ENCODE assay signal across 18 cellular contexts in genomic region chr17:50505731-50506130, GRCh38. TPM values are rescaled to one million over a fixed set of nuclear protein-coding genes. Genes with fewer than 3 reads are reported as not detected.
DNase-seq lines count a peak whose midpoint lies in the region; ATAC-seq and TF ChIP-seq lines count a peak whose summit lies in the region.
"Had no signal": no experiment of that assay in that cellular context is flagged by ENCODE, and none has a peak within 500 bp of the region (broad histone marks: within the 10 kb centered on the region; RNA-seq: fewer than 3 reads in every experiment).

No MANE protein-coding gene starts in this region.

- peaks cover 15% of the 10 kb centered on the region for H3K4me1 ChIP-seq in Karpas-422 (ENCODE audit: low read length)
- peaks cover 4% of the 10 kb centered on the region for H3K4me1 ChIP-seq in hepatocyte (ENCODE audit: insufficient read depth)
- H3K4me1 ChIP-seq in neural progenitor cell: peaks cover 8% of the 10 kb centered on the region
- peaks cover 26% of the 10 kb centered on the region for H3K4me1 ChIP-seq in suprapubic skin

- intact Hi-C loops in activated CD4-positive, alpha-beta T cell treated with anti-CD3 and anti-CD28 coated beads, Interleukin-2, amount 10 ng/mL, durations not matched to agents 24 days and 14 days (cut with micrococcal nuclease): no loop called here
- intact Hi-C loops in activated T-helper 1 cell treated with anti-CD3 and anti-CD28 coated beads, Interleukin-12 subunit alpha, Interleukin-12 subunit beta, Interleukin-2, Interleukin-4 antibody, amounts not matched to agents 30 ng/mL and 10 ng/mL and 1 ng/mL, durations not matched to agents 14 hours and 24 hours and 36 hours (cut with micrococcal nuclease): loop anchor here (5.0 kb wide), 1 partner anchor 57 kb away; the partner anchor contains the start of gene CACNA1G

- H3K9me3 Mint-ChIP-seq in activated CD4-positive, alpha-beta T cell treated with anti-CD3 and anti-CD28 coated beads, Interleukin-2, amount 10 ng/mL, durations not matched to agents 24 days and 14 days: no peaks in the 10 kb centered on the region
- no peaks in the 10 kb centered on the region for H3K9me3 Mint-ChIP-seq in activated CD4-positive, alpha-beta T cell treated with anti-CD3 and anti-CD28 coated beads, Interleukin-2, amount 10 ng/mL, durations not matched to agents 7 days and 5 days
- no peaks in the 10 kb centered on the region for H3K9me3 Mint-ChIP-seq in neural progenitor cell
- no peaks in the 10 kb centered on the region for H3K9me3 Mint-ChIP-seq in activated T-helper 1 cell treated with anti-CD3 and anti-CD28 coated beads, Interleukin-12 subunit alpha, Interleukin-12 subunit beta, Interleukin-2, Interleukin-4 antibody, amounts not matched to agents 30 ng/mL and 10 ng/mL and 1 ng/mL, durations not matched to agents 14 hours and 24 hours and 36 hours

- H2AFZ ChIP-seq in Karpas-422 (ENCODE audit: low read length): no peak overlapping the region
- no peak overlapping the region for H2AFZ ChIP-seq in hepatocyte
- no peak overlapping the region for H2AFZ ChIP-seq in neural progenitor cell (replicated peaks)

- H3K4me2 ChIP-seq in Karpas-422 (ENCODE audit: low read depth, low read length, poor library complexity, severe bottlenecking): no peak overlapping the region
- H3K4me2 ChIP-seq in hepatocyte: no peak overlapping the region
- H3K4me2 ChIP-seq in neural progenitor cell: no peak overlapping the region

- H3K9me2 ChIP-seq in Karpas-422 (replicated peaks; ENCODE audit: insufficient read depth, low read length) (no peaks in the 10 kb centered on the region), hepatocyte (replicated peaks; ENCODE audit: insufficient read depth) (no peaks in the 10 kb centered on the region)

- 0 out of 2 replicates have a peak overlapping the region, but pooled peaks have one; percentile 16 for H3K9ac ChIP-seq in Karpas-422 (ENCODE audit: low read length)
- no peak overlapping the region for H3K9ac ChIP-seq in neural progenitor cell

- CTCF ChIA-PET in activated CD4-positive, alpha-beta T cell treated with anti-CD3 and anti-CD28 coated beads, Interleukin-2, amount 10 ng/mL, durations not matched to agents 7 days and 5 days (lab: Charles Lee): interaction anchor here (0.9 to 2.3 kb wide), 6 partner anchors 20 to 72 kb away, joined by 3 to 6 read pairs (median 6); no protein-coding TSS in a partner anchor

- H3K4me3 ChIP-seq in Karpas-422 (ENCODE audit: low read length) (no peak overlapping the region), hepatocyte (no peak overlapping the region), neural progenitor cell (no peak overlapping the region), suprapubic skin (no peak overlapping the region)

- H3K27me3 ChIP-seq in Karpas-422 (ENCODE audit: low read length): no peaks in the 10 kb centered on the region
- H3K27me3 ChIP-seq in hepatocyte: no peaks in the 10 kb centered on the region
- no peaks in the 10 kb centered on the region for H3K27me3 ChIP-seq in neural progenitor cell
- no peaks in the 10 kb centered on the region for H3K27me3 ChIP-seq in suprapubic skin

- no peak overlapping the region for H3K27ac ChIP-seq in Karpas-422 (ENCODE audit: low read length)
- peak overlapping the region; percentile 31 for H3K27ac ChIP-seq in hepatocyte
- H3K27ac ChIP-seq in neural progenitor cell: no peak overlapping the region
- H3K27ac ChIP-seq in suprapubic skin: no peak overlapping the region

- no peaks in the 10 kb centered on the region for H4K20me1 ChIP-seq in Karpas-422 (ENCODE audit: insufficient read depth, low read depth, low read length)
- H4K20me1 ChIP-seq in hepatocyte (ENCODE audit: insufficient read depth, poor library complexity, severe bottlenecking): no peaks in the 10 kb centered on the region
- no peaks in the 10 kb centered on the region for H4K20me1 ChIP-seq in neural progenitor cell (ENCODE audit: low read depth)

- POLR2A ChIA-PET in activated CD4-positive, alpha-beta T cell treated with anti-CD3 and anti-CD28 coated beads, Interleukin-2, amount 10 ng/mL, durations not matched to agents 7 days and 5 days (lab: Charles Lee): no interaction called here

- H3K9me3 ChIP-seq in Karpas-422 (ENCODE audit: low read length): no peaks in the 10 kb centered on the region
- no peaks in the 10 kb centered on the region for H3K9me3 ChIP-seq in hepatocyte (ENCODE audit: low read depth)
- no peaks in the 10 kb centered on the region for H3K9me3 ChIP-seq in neural progenitor cell (ENCODE audit: low read depth)
- no peaks in the 10 kb centered on the region for H3K9me3 ChIP-seq in suprapubic skin

- no peaks in the 10 kb centered on the region for H3K79me2 ChIP-seq in Karpas-422 (ENCODE audit: low read length)
- no peaks in the 10 kb centered on the region for H3K79me2 ChIP-seq in hepatocyte
- H3K79me2 ChIP-seq in neural progenitor cell (ENCODE audit: low read depth): no peaks in the 10 kb centered on the region

- peaks cover 2% of the 10 kb centered on the region for H3K27me3 Mint-ChIP-seq in activated CD4-positive, alpha-beta T cell treated with anti-CD3 and anti-CD28 coated beads, Interleukin-2, amount 10 ng/mL, durations not matched to agents 24 days and 14 days
- H3K27me3 Mint-ChIP-seq in activated CD4-positive, alpha-beta T cell treated with anti-CD3 and anti-CD28 coated beads, Interleukin-2, amount 10 ng/mL, durations not matched to agents 7 days and 5 days: peaks cover 9% of the 10 kb centered on the region
- H3K27me3 Mint-ChIP-seq in neural progenitor cell (ENCODE audit: insufficient read depth, low read depth): peaks cover 25% of the 10 kb centered on the region
- peaks cover 5% of the 10 kb centered on the region for H3K27me3 Mint-ChIP-seq in activated T-helper 1 cell treated with anti-CD3 and anti-CD28 coated beads, Interleukin-12 subunit alpha, Interleukin-12 subunit beta, Interleukin-2, Interleukin-4 antibody, amounts not matched to agents 30 ng/mL and 10 ng/mL and 1 ng/mL, durations not matched to agents 14 hours and 24 hours and 36 hours (ENCODE audit: insufficient read depth)

- no peak overlapping the region for H3K4me3 Mint-ChIP-seq in activated CD4-positive, alpha-beta T cell treated with anti-CD3 and anti-CD28 coated beads, Interleukin-2, amount 10 ng/mL, durations not matched to agents 24 days and 14 days
- H3K4me3 Mint-ChIP-seq in activated CD4-positive, alpha-beta T cell treated with anti-CD3 and anti-CD28 coated beads, Interleukin-2, amount 10 ng/mL, durations not matched to agents 7 days and 5 days: no peak overlapping the region
- no peak overlapping the region for H3K4me3 Mint-ChIP-seq in neural progenitor cell
- H3K4me3 Mint-ChIP-seq in activated T-helper 1 cell treated with anti-CD3 and anti-CD28 coated beads, Interleukin-12 subunit alpha, Interleukin-12 subunit beta, Interleukin-2, Interleukin-4 antibody, amounts not matched to agents 30 ng/mL and 10 ng/mL and 1 ng/mL, durations not matched to agents 14 hours and 24 hours and 36 hours: no peak overlapping the region

- no peaks in the 10 kb centered on the region for H3K36me3 Mint-ChIP-seq in activated CD4-positive, alpha-beta T cell treated with anti-CD3 and anti-CD28 coated beads, Interleukin-2, amount 10 ng/mL, durations not matched to agents 24 days and 14 days (ENCODE audit: low read depth)
- no peaks in the 10 kb centered on the region for H3K36me3 Mint-ChIP-seq in activated CD4-positive, alpha-beta T cell treated with anti-CD3 and anti-CD28 coated beads, Interleukin-2, amount 10 ng/mL, durations not matched to agents 7 days and 5 days (ENCODE audit: low read depth)
- H3K36me3 Mint-ChIP-seq in neural progenitor cell: no peaks in the 10 kb centered on the region
- peaks cover 3% of the 10 kb centered on the region for H3K36me3 Mint-ChIP-seq in activated T-helper 1 cell treated with anti-CD3 and anti-CD28 coated beads, Interleukin-12 subunit alpha, Interleukin-12 subunit beta, Interleukin-2, Interleukin-4 antibody, amounts not matched to agents 30 ng/mL and 10 ng/mL and 1 ng/mL, durations not matched to agents 14 hours and 24 hours and 36 hours (ENCODE audit: low read depth)

- no peaks in the 10 kb centered on the region for H3K36me3 ChIP-seq in Karpas-422 (ENCODE audit: insufficient read depth, low read length)
- no peaks in the 10 kb centered on the region for H3K36me3 ChIP-seq in hepatocyte (replicated peaks; ENCODE audit: insufficient read depth, low read depth)
- no peaks in the 10 kb centered on the region for H3K36me3 ChIP-seq in neural progenitor cell
- no peaks in the 10 kb centered on the region for H3K36me3 ChIP-seq in suprapubic skin

- TF ChIP-seq EP300 in suprapubic skin (IDR thresholded peaks at IDR 0.05): no peak

- peak overlapping the region; percentile 25 for H3K27ac Mint-ChIP-seq in activated CD4-positive, alpha-beta T cell treated with anti-CD3 and anti-CD28 coated beads, Interleukin-2, amount 10 ng/mL, durations not matched to agents 24 days and 14 days
- no peak overlapping the region for H3K27ac Mint-ChIP-seq in activated CD4-positive, alpha-beta T cell treated with anti-CD3 and anti-CD28 coated beads, Interleukin-2, amount 10 ng/mL, durations not matched to agents 7 days and 5 days
- H3K27ac Mint-ChIP-seq in neural progenitor cell: peak overlapping the region; percentile 15
- H3K27ac Mint-ChIP-seq in activated T-helper 1 cell treated with anti-CD3 and anti-CD28 coated beads, Interleukin-12 subunit alpha, Interleukin-12 subunit beta, Interleukin-2, Interleukin-4 antibody, amounts not matched to agents 30 ng/mL and 10 ng/mL and 1 ng/mL, durations not matched to agents 14 hours and 24 hours and 36 hours: no peak overlapping the region

- H3K4me1 Mint-ChIP-seq in activated CD4-positive, alpha-beta T cell treated with anti-CD3 and anti-CD28 coated beads, Interleukin-2, amount 10 ng/mL, durations not matched to agents 24 days and 14 days: peaks cover 41% of the 10 kb centered on the region
- H3K4me1 Mint-ChIP-seq in activated CD4-positive, alpha-beta T cell treated with anti-CD3 and anti-CD28 coated beads, Interleukin-2, amount 10 ng/mL, durations not matched to agents 7 days and 5 days: peaks cover 44% of the 10 kb centered on the region
- H3K4me1 Mint-ChIP-seq in neural progenitor cell: peaks cover 47% of the 10 kb centered on the region
- H3K4me1 Mint-ChIP-seq in activated T-helper 1 cell treated with anti-CD3 and anti-CD28 coated beads, Interleukin-12 subunit alpha, Interleukin-12 subunit beta, Interleukin-2, Interleukin-4 antibody, amounts not matched to agents 30 ng/mL and 10 ng/mL and 1 ng/mL, durations not matched to agents 14 hours and 24 hours and 36 hours (ENCODE audit: low read depth): peaks cover 45% of the 10 kb centered on the region

- TF ChIP-seq CTCF in hepatocyte (IDR thresholded peaks at IDR 0.05; ENCODE audit: poor library complexity): no peak
- no peak for TF ChIP-seq CTCF in neural progenitor cell (IDR thresholded peaks at IDR 0.05)
- no peak for TF ChIP-seq CTCF in suprapubic skin (IDR thresholded peaks at IDR 0.05)

- TF ChIP-seq POLR2A in suprapubic skin (IDR thresholded peaks at IDR 0.05): no peak

- WGBS in hepatocyte (ENCODE audit: low lambda C conversion rate, missing lambda C conversion rate): 66% methylated on average over 4 of the region's 4 CpGs
- 49% methylated on average over 4 of the region's 4 CpGs for WGBS in suprapubic skin

- H3F3A ChIP-seq in neural progenitor cell (ENCODE audit: low read depth): peaks cover 30% of the 10 kb centered on the region

- DNase-seq in activated CD4-positive, alpha-beta T cell treated with anti-CD3 and anti-CD28 coated beads, Interleukin-2, amount 10 ng/mL, durations not matched to agents 24 days and 14 days: no peak
- no peak for DNase-seq in activated CD4-positive, alpha-beta T cell treated with anti-CD3 and anti-CD28 coated beads, Interleukin-2, amount 10 ng/mL, durations not matched to agents 7 days and 5 days
- no peak for DNase-seq in Karpas-422
- DNase-seq in hepatocyte (ENCODE audit: low spot score): no peak
- DNase-seq in neural progenitor cell (ENCODE audit: low spot score): no peak
- DNase-seq in suprapubic skin (ENCODE audit: low spot score in 2 of 2): no peak
- DNase-seq in activated T-helper 1 cell treated with anti-CD3 and anti-CD28 coated beads, Interleukin-12 subunit alpha, Interleukin-12 subunit beta, Interleukin-2, Interleukin-4 antibody, amounts not matched to agents 30 ng/mL and 10 ng/mL and 1 ng/mL, durations not matched to agents 14 hours and 24 hours and 36 hours (ENCODE audit: low spot score): no peak
- DNase-seq: 8988T, DMS79 treated with DMSO at 0.1 percent for 48 hours, Kasumi-1, NCI-H1105 treated with DMSO at 0.1 percent for 48 hours, NCI-H187, NCI-H226, NCI-H526, SHP77 treated with DMSO at 0.1 percent for 48 hours had no signal

- no peak for ATAC-seq in HG03354 (IDR thresholded peaks at IDR 0.05; ENCODE audit: poor library complexity, severe bottlenecking, unreplicated experiment)

RNA-seq across cellular contexts. Expression of gene MYCBPAP, which starts 2.5 kb away (rescaled TPM):
- total RNA-seq in activated CD4-positive, alpha-beta T cell treated with anti-CD3 and anti-CD28 coated beads, Interleukin-2, amount 10 ng/mL, durations not matched to agents 24 days and 14 days: 3.5 TPM in 2 replicates
- total RNA-seq in activated CD4-positive, alpha-beta T cell treated with anti-CD3 and anti-CD28 coated beads, Interleukin-2, amount 10 ng/mL, durations not matched to agents 7 days and 5 days: 1 to 10 TPM; 3.0 to 4.8 TPM
- total RNA-seq in Karpas-422 (2014; rRNA removed; shearing (Covaris generic); ENCODE audit: low replicate concordance): 2.0 and 2.5 TPM in 2 replicates
- total RNA-seq in hepatocyte: 0.43 TPM in 1 of 2 replicates, not detected in the other
- 0.70 and 1.2 TPM in 2 replicates for polyA plus RNA-seq in hepatocyte
- 3.5 and 3.8 TPM in 2 replicates for total RNA-seq in neural progenitor cell (ENCODE audit: low replicate concordance)
- total RNA-seq in suprapubic skin: 1 to 10 TPM in 2 of 4 donors, under 1 TPM in 2; 0.42 to 4.6 (median 1.3) TPM
- 2.6 and 3.8 TPM in 2 replicates for total RNA-seq in activated T-helper 1 cell treated with anti-CD3 and anti-CD28 coated beads, Interleukin-12 subunit alpha, Interleukin-12 subunit beta, Interleukin-2, Interleukin-4 antibody, amounts not matched to agents 30 ng/mL and 10 ng/mL and 1 ng/mL, durations not matched to agents 14 hours and 24 hours and 36 hours

RNA-seq across cellular contexts. Expression of gene EPN3, which starts 26.8 kb away (rescaled TPM):
- not detected in 2 replicates for total RNA-seq in activated CD4-positive, alpha-beta T cell treated with anti-CD3 and anti-CD28 coated beads, Interleukin-2, amount 10 ng/mL, durations not matched to agents 24 days and 14 days
- total RNA-seq in activated CD4-positive, alpha-beta T cell treated with anti-CD3 and anti-CD28 coated beads, Interleukin-2, amount 10 ng/mL, durations not matched to agents 7 days and 5 days: not detected
- total RNA-seq in Karpas-422 (2014; rRNA removed; shearing (Covaris generic); ENCODE audit: low replicate concordance): not detected in 2 replicates
- total RNA-seq in hepatocyte (2.7 and 3.8 TPM in 2 replicates), neural progenitor cell (ENCODE audit: low replicate concordance) (0.09 and 0.24 TPM in 2 replicates), suprapubic skin (100 to 1,000 TPM in 1 of 4 donors, 10 to 100 TPM in 3; 30.3 to 110 (median 78.5) TPM)
- 11.5 and 12.1 TPM in 2 replicates for polyA plus RNA-seq in hepatocyte
- total RNA-seq in activated T-helper 1 cell treated with anti-CD3 and anti-CD28 coated beads, Interleukin-12 subunit alpha, Interleukin-12 subunit beta, Interleukin-2, Interleukin-4 antibody, amounts not matched to agents 30 ng/mL and 10 ng/mL and 1 ng/mL, durations not matched to agents 14 hours and 24 hours and 36 hours: not detected in 2 replicates
- polyA plus RNA-seq: BJ had no signal

RNA-seq across cellular contexts. Expression of gene RSAD1, which starts 27.1 kb away (rescaled TPM):
- 53.6 and 61.2 TPM in 2 replicates for total RNA-seq in activated CD4-positive, alpha-beta T cell treated with anti-CD3 and anti-CD28 coated beads, Interleukin-2, amount 10 ng/mL, durations not matched to agents 24 days and 14 days
- total RNA-seq in activated CD4-positive, alpha-beta T cell treated with anti-CD3 and anti-CD28 coated beads, Interleukin-2, amount 10 ng/mL, durations not matched to agents 7 days and 5 days: 10 to 100 TPM; 22.5 to 25.1 TPM
- total RNA-seq in Karpas-422 (2014; rRNA removed; shearing (Covaris generic); ENCODE audit: low replicate concordance): 15.4 and 41.3 TPM in 2 replicates
- 28.6 and 29.7 TPM in 2 replicates for total RNA-seq in hepatocyte
- polyA plus RNA-seq in hepatocyte: 30.4 and 44.2 TPM in 2 replicates
- total RNA-seq in neural progenitor cell (ENCODE audit: low replicate concordance): 9.7 and 12.9 TPM in 2 replicates
- total RNA-seq in suprapubic skin: 10 to 100 TPM; 27.3 to 41.3 (median 30.1) TPM
- 53.4 and 54.2 TPM in 2 replicates for total RNA-seq in activated T-helper 1 cell treated with anti-CD3 and anti-CD28 coated beads, Interleukin-12 subunit alpha, Interleukin-12 subunit beta, Interleukin-2, Interleukin-4 antibody, amounts not matched to agents 30 ng/mL and 10 ng/mL and 1 ng/mL, durations not matched to agents 14 hours and 24 hours and 36 hours

RNA-seq across cellular contexts. Expression of gene CHAD, which starts 37.1 kb away (rescaled TPM):
- total RNA-seq in activated CD4-positive, alpha-beta T cell treated with anti-CD3 and anti-CD28 coated beads, Interleukin-2, amount 10 ng/mL, durations not matched to agents 24 days and 14 days: not detected in 2 replicates
- total RNA-seq in activated CD4-positive, alpha-beta T cell treated with anti-CD3 and anti-CD28 coated beads, Interleukin-2, amount 10 ng/mL, durations not matched to agents 7 days and 5 days: not detected
- total RNA-seq in Karpas-422 (2014; rRNA removed; shearing (Covaris generic); ENCODE audit: low replicate concordance): not detected in 2 replicates
- total RNA-seq in hepatocyte (0.20 and 0.40 TPM in 2 replicates), neural progenitor cell (ENCODE audit: low replicate concordance) (not detected in 2 replicates), suprapubic skin (10 to 100 TPM in 1 of 4 donors, 1 to 10 TPM in 3; 4.5 to 15.4 (median 7.2) TPM)
- 1.1 and 1.8 TPM in 2 replicates for polyA plus RNA-seq in hepatocyte
- total RNA-seq in activated T-helper 1 cell treated with anti-CD3 and anti-CD28 coated beads, Interleukin-12 subunit alpha, Interleukin-12 subunit beta, Interleukin-2, Interleukin-4 antibody, amounts not matched to agents 30 ng/mL and 10 ng/mL and 1 ng/mL, durations not matched to agents 14 hours and 24 hours and 36 hours: not detected in 2 replicates
- total RNA-seq: G401 had no signal
- polyA plus RNA-seq: BJ had no signal

RNA-seq across cellular contexts. Expression of gene SPATA20, which starts 41.2 kb away (rescaled TPM):
- 21.6 and 22.4 TPM in 2 replicates for total RNA-seq in activated CD4-positive, alpha-beta T cell treated with anti-CD3 and anti-CD28 coated beads, Interleukin-2, amount 10 ng/mL, durations not matched to agents 24 days and 14 days
- 1 to 10 TPM; 3.9 to 6.2 TPM for total RNA-seq in activated CD4-positive, alpha-beta T cell treated with anti-CD3 and anti-CD28 coated beads, Interleukin-2, amount 10 ng/mL, durations not matched to agents 7 days and 5 days
- 38.8 and 76.8 TPM in 2 replicates for total RNA-seq in Karpas-422 (2014; rRNA removed; shearing (Covaris generic); ENCODE audit: low replicate concordance)
- total RNA-seq in hepatocyte (91.0 and 97.5 TPM in 2 replicates), neural progenitor cell (ENCODE audit: low replicate concordance) (22.8 and 60.5 TPM in 2 replicates), suprapubic skin (10 to 100 TPM; 36.5 to 75.4 (median 50.9) TPM)
- polyA plus RNA-seq in hepatocyte: 108 and 114 TPM in 2 replicates
- 20.5 and 22.5 TPM in 2 replicates for total RNA-seq in activated T-helper 1 cell treated with anti-CD3 and anti-CD28 coated beads, Interleukin-12 subunit alpha, Interleukin-12 subunit beta, Interleukin-2, Interleukin-4 antibody, amounts not matched to agents 30 ng/mL and 10 ng/mL and 1 ng/mL, durations not matched to agents 14 hours and 24 hours and 36 hours

Comparison
In these comparisons a context has a peak if more than half of its experiments do, and no peak if none do; other contexts are left out.
1. H3K27ac Mint-ChIP-seq: peak in activated CD4-positive, alpha-beta T cell treated with anti-CD3 and anti-CD28 coated beads, Interleukin-2, amount 10 ng/mL, durations not matched to agents 24 days and 14 days (single experiment) and neural progenitor cell (single experiment); none in activated CD4-positive, alpha-beta T cell treated with anti-CD3 and anti-CD28 coated beads, Interleukin-2, amount 10 ng/mL, durations not matched to agents 7 days and 5 days (single experiment) and activated T-helper 1 cell treated with anti-CD3 and anti-CD28 coated beads, Interleukin-12 subunit alpha, Interleukin-12 subunit beta, Interleukin-2, Interleukin-4 antibody, amounts not matched to agents 30 ng/mL and 10 ng/mL and 1 ng/mL, durations not matched to agents 14 hours and 24 hours and 36 hours (single experiment).